ENCODE assay signal across 8 cellular contexts in the genomic region with DNA sequence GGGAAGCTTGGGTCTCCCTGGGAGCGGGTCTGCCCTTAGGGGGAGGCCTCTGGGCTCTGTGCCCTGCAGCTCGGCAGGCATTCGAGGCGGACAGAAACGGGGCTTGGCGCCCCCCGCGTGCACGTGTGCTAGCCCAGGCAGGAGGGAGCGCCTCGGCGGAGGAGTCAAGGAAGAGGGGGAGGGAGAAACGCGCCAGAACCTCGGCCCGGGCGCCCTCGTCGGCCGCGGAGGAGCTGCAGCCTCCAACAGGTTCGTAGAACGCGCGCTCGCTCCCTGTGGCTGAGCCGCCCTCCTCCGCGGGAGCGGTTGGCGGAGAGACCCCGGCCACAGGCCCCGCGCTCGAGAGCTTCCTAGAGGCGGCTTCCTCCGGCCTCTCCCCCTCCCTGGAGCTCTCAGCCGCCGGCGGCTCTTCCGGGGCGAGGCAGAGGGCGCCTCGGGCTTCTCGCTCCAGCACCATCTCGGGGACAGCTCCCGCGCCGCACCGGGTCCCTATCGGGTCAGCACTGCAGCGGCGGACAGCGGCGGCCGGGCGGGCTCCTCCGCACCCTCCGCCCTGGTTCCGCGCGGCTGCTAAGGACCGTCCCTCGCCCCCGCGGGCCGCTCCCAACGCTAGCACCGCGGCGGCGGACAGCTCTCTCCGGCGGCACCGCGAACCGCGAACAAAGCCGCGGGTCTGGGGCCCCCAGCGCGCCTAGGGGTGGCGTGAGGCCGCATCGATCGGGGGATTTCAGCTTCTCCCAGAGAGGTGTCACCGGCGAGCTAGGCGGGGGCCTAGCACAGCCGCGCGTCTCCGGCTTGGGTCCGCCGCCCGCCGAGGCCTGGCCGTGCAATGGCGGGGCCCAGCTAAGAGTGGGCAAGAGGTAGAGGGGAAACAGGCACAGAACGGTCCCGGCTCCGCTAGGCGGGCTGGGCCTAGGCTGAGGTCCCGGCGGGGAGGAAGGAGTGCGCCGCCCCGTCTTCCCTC.
DNase-seq lines count a peak whose midpoint lies in the region; ATAC-seq lines count a peak whose summit lies in the region.

No MANE protein-coding gene starts in this region.

- H3K36me3 ChIP-seq in H7 (replicated peaks; ENCODE audit: control insufficient read depth, insufficient read depth, low read length) = no peaks in the 10 kb centered on the region

- DNase-seq in D341Med (ENCODE audit: low spot score) (peak; percentile 73), H7 (peak; percentile 96), NCI-H128 (lab: John Stamatoyannopoulos, UW; ENCODE audit: unreplicated experiment) (peak; percentile 17), cerebellar cortex (ENCODE audit: low spot score) (peak; percentile 53), kidney tubule cell (ENCODE audit: low spot score) (peak; percentile 72)
- peak; percentile 62 to 64 for DNase-seq in activated CD4-positive, alpha-beta T cell treated with anti-CD3 and anti-CD28 coated beads for 4 hours
- DNase-seq in stimulated activated CD4-positive, alpha-beta T cell treated with anti-CD3 and anti-CD28 coated beads, Interleukin-2, amount 100 ng/mL, for 4 hours (ENCODE audit: low read depth) = peak; percentile 46

- peaks cover 10% of the 10 kb centered on the region for H3K27me3 ChIP-seq in H7 (ENCODE audit: control insufficient read depth, insufficient read depth, low read length)

- peak overlapping the region; percentile 54 for H3K4me3 ChIP-seq in H7 (ENCODE audit: insufficient read depth, low read depth, low read length)

- ATAC-seq in HG02870 (IDR thresholded peaks at IDR 0.05; ENCODE audit: unreplicated experiment) = no peak

Comparison
In these comparisons a context has a peak if more than half of its experiments do, and no peak if none do; other contexts are left out.
1. DNase-seq: peak in every context shown above with its lines; median percentile 96 in H7; 73 in D341Med; 72 in kidney tubule cell; 63 in activated CD4-positive, alpha-beta T cell treated with anti-CD3 and anti-CD28 coated beads for 4 hours; 53 in cerebellar cortex; 46 in stimulated activated CD4-positive, alpha-beta T cell treated with anti-CD3 and anti-CD28 coated beads, Interleukin-2, amount 100 ng/mL, for 4 hours; 17 in NCI-H128.